Comparison of ENCODE assay signal across 12 cellular contexts in the genomic region with DNA sequence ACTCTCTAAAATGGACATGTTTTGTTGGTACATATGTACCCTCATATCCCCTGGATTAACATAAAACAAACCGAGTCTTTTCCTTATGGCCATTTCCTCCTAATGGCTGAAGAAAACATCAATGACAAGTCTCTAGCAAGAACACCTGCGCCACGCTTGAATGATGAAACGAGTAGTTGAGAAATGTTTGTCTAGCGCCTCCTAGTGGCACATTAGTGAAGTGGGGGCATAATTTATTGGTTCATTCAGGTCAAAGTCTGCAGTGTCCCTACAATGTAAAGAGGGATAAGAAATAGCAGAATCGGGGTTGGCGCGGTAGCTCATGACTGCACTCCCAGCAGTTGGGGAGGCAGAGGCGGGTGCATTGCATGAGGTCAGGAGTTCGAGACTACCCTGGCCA.
DNase-seq lines count a peak whose midpoint lies in the region; ATAC-seq and TF ChIP-seq lines count a peak whose summit lies in the region.
"Had no signal": no experiment of that assay in that cellular context is flagged by ENCODE, and none has a peak within 500 bp of the region (broad histone marks: within the 10 kb centered on the region; RNA-seq: fewer than 3 reads in every experiment).

No MANE protein-coding gene starts in this region.

- peaks cover 3% of the 10 kb centered on the region for H3K9me3 Mint-ChIP-seq in activated naive CD8-positive, alpha-beta T cell treated with anti-CD3 and anti-CD28 coated beads, Interleukin-2, amount 50 U/mL, for 24 hours
- H3K9me3 Mint-ChIP-seq in activated naive CD8-positive, alpha-beta T cell treated with anti-CD3 and anti-CD28 coated beads for 36 hours = peaks cover 2% of the 10 kb centered on the region
- H3K9me3 Mint-ChIP-seq: mesothelial cell of epicardium had no signal

- H3K9me3 ChIP-seq in transverse colon = no peaks in the 10 kb centered on the region
- H3K9me3 ChIP-seq: BE2C, tibial artery had no signal

- no CpG with 5 or more reads among the region's 10 CpGs for WGBS in transverse colon (ENCODE audit: low coverage in 1 of 2), 2 donors

- no peak for TF ChIP-seq POLR2A in transverse colon (IDR thresholded peaks at IDR 0.05)

- TF ChIP-seq CTCF in LNCaP clone FGC (IDR thresholded peaks at IDR 0.05; ENCODE audit: control insufficient read depth, extremely low read depth, insufficient read depth) = peak; percentile 67
- TF ChIP-seq CTCF in transverse colon (IDR thresholded peaks at IDR 0.05) = peak in 4 of 5 experiments; percentile 45 to 62 (median 46)

- H3K4me1 ChIP-seq in transverse colon = no peaks in the 10 kb centered on the region
- H3K4me1 ChIP-seq: BE2C, tibial artery had no signal

- H3K4me3 ChIP-seq in LNCaP clone FGC (ENCODE audit: low read depth, low read length) (no peak overlapping the region), transverse colon (no peak overlapping the region)
- H3K4me3 ChIP-seq: tibial artery had no signal

- peaks cover 1% of the 10 kb centered on the region for H3K4me1 Mint-ChIP-seq in activated naive CD8-positive, alpha-beta T cell treated with anti-CD3 and anti-CD28 coated beads, Interleukin-2, amount 50 U/mL, for 24 hours
- H3K4me1 Mint-ChIP-seq in activated naive CD8-positive, alpha-beta T cell treated with anti-CD3 and anti-CD28 coated beads for 36 hours = no peaks in the 10 kb centered on the region
- H3K4me1 Mint-ChIP-seq: mesothelial cell of epicardium had no signal

- H3K4me3 Mint-ChIP-seq in activated naive CD8-positive, alpha-beta T cell treated with anti-CD3 and anti-CD28 coated beads, Interleukin-2, amount 50 U/mL, for 24 hours = no peak overlapping the region
- H3K4me3 Mint-ChIP-seq in activated naive CD8-positive, alpha-beta T cell treated with anti-CD3 and anti-CD28 coated beads for 36 hours = no peak overlapping the region
- H3K4me3 Mint-ChIP-seq: mesothelial cell of epicardium had no signal

- no peak overlapping the region for H3K27ac Mint-ChIP-seq in activated naive CD8-positive, alpha-beta T cell treated with anti-CD3 and anti-CD28 coated beads, Interleukin-2, amount 50 U/mL, for 24 hours
- H3K27ac Mint-ChIP-seq in activated naive CD8-positive, alpha-beta T cell treated with anti-CD3 and anti-CD28 coated beads for 36 hours = no peak overlapping the region
- H3K27ac Mint-ChIP-seq: mesothelial cell of epicardium had no signal

- in situ Hi-C loops in transverse colon (cut with MboI; ENCODE audit: low pct_ligation_motif_present in 1 of 4, low pct_unique_long_range_greater_than_20kb in 1 of 4, low sequenced_read_pairs in 3 of 4) = no loop called here

- no peaks in the 10 kb centered on the region for H3K36me3 ChIP-seq in transverse colon
- H3K36me3 ChIP-seq: BE2C, tibial artery had no signal

- H3K36me3 Mint-ChIP-seq in activated naive CD8-positive, alpha-beta T cell treated with anti-CD3 and anti-CD28 coated beads, Interleukin-2, amount 50 U/mL, for 24 hours (ENCODE audit: low read depth) = no peaks in the 10 kb centered on the region
- no peaks in the 10 kb centered on the region for H3K36me3 Mint-ChIP-seq in activated naive CD8-positive, alpha-beta T cell treated with anti-CD3 and anti-CD28 coated beads for 36 hours
- H3K36me3 Mint-ChIP-seq: mesothelial cell of epicardium had no signal

- ATAC-seq in activated naive CD8-positive, alpha-beta T cell treated with anti-CD3 and anti-CD28 coated beads, Interleukin-2, amount 50 U/mL, for 24 hours = no peak
- no peak for ATAC-seq in HG03571 (IDR thresholded peaks at IDR 0.05; ENCODE audit: unreplicated experiment)

- no peaks in the 10 kb centered on the region for H3K27me3 ChIP-seq in transverse colon
- H3K27me3 ChIP-seq: BE2C, tibial artery had no signal

- no peaks in the 10 kb centered on the region for H3K27me3 Mint-ChIP-seq in activated naive CD8-positive, alpha-beta T cell treated with anti-CD3 and anti-CD28 coated beads, Interleukin-2, amount 50 U/mL, for 24 hours
- H3K27me3 Mint-ChIP-seq in activated naive CD8-positive, alpha-beta T cell treated with anti-CD3 and anti-CD28 coated beads for 36 hours = peaks cover 3% of the 10 kb centered on the region

- intact Hi-C loops in transverse colon (cut with DNase I; ENCODE audit: low total_unique reads) = no loop called here

- peak; percentile 3 for DNase-seq in activated naive CD8-positive, alpha-beta T cell treated with anti-CD3 and anti-CD28 coated beads, Interleukin-2, amount 50 U/mL, for 24 hours
- no peak for DNase-seq in activated naive CD8-positive, alpha-beta T cell treated with anti-CD3 and anti-CD28 coated beads for 36 hours
- DNase-seq in LNCaP clone FGC (ENCODE audit: low read depth) = peak; percentile 37
- DNase-seq in effector CD8-positive, alpha-beta T cell (lab: John Stamatoyannopoulos, UW) = peak; percentile 0
- no peak for DNase-seq in transverse colon
- no peak for DNase-seq in mucosa of gallbladder (ENCODE audit: low spot score)
- no peak for DNase-seq in GF-D8 (lab: John Stamatoyannopoulos, UW)
- DNase-seq: BE2C, NCI-H1092, tibial artery had no signal

- no peak overlapping the region for H3K27ac ChIP-seq in transverse colon
- H3K27ac ChIP-seq: tibial artery had no signal

- TF ChIP-seq EP300 in transverse colon (IDR thresholded peaks at IDR 0.05; ENCODE audit: low read depth) = no peak

Comparison
In these comparisons a context has a peak if more than half of its experiments do, and no peak if none do; other contexts are left out.
1. DNase-seq: peak in activated naive CD8-positive, alpha-beta T cell treated with anti-CD3 and anti-CD28 coated beads, Interleukin-2, amount 50 U/mL, for 24 hours (single experiment), LNCaP clone FGC (single experiment) and effector CD8-positive, alpha-beta T cell (single experiment); none in activated naive CD8-positive, alpha-beta T cell treated with anti-CD3 and anti-CD28 coated beads for 36 hours (single experiment), transverse colon (single experiment), mucosa of gallbladder (single experiment) and GF-D8 (single experiment).